ENCODE assay signal across 8 cellular contexts in the genomic region with DNA sequence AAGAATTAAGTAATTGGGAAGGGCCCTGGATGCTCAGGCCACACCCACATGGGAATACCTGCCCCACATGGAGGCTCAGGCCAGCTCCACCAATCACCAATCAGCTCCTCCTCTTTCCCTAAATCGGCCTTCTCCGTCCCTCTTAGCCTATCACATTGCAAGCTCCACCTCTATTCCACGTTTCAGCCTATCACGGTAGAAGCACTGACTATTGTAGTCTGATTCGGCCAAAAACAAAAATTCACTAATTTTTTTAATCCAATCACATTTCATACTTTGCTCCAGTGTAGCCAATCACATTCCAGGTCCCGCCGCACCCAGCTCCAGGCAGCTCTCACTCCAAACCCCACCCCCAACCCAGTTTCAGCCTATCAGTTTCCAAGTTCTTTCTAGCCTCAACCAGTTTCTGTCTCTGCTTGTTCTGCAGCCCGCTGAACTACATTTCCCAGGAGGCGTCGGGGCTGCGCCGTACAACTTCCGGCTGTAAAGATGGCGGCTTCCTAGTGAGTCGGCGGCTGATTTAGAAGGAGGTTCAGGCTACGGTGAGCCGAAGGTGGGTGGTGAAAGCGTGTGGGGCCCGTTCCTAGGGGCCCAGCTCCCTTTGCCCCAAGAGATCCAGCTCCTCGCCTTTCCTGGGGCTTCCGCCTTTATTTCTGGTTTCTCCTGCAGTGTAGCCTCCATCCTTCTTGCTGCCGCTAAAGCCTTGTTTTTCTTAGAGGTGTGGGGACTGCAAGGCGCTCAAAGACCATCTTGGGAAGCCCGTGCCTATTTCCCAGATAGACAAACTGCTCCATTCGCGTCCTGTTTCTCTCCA. TPM values are rescaled to one million over a fixed set of nuclear protein-coding genes. Genes with fewer than 3 reads are reported as not detected.
A peak's percentile ranks its signal among the peaks of the same experiment; 100 is the strongest.
DNase-seq lines count a peak whose midpoint lies in the region; ATAC-seq, FAIRE-seq and TF ChIP-seq lines count a peak whose summit lies in the region.

A gene (plus strand): TSS at position 469 of the 814 bp plus-strand sequence. CDS start 1,364 bp downstream, outside the sequence.

- TF ChIP-seq CTCF in GM12865 (IDR thresholded peaks at IDR 0.05; ENCODE audit: insufficient read depth, low read depth, low read length, missing control alignments) (no peak), pancreas (IDR thresholded peaks at IDR 0.05) (no peak), tibial artery (IDR thresholded peaks at IDR 0.05) (peak in 1 of 2 experiments; percentile 43)

- H3K27me3 Mint-ChIP-seq in activated naive CD8-positive, alpha-beta T cell treated with anti-CD3 and anti-CD28 coated beads, Interleukin-2, amount 50 U/mL, for 24 hours: peaks cover 3% of the 10 kb centered on the region

- H3K4me3 ChIP-seq in GM12865 (ENCODE audit: low read depth, low read length) (peak within 1 kb of the TSS; percentile 95), pancreas (peak within 1 kb of the TSS; percentile 65 to 96 (median 69)), tibial artery (peak within 1 kb of the TSS; percentile 69 to 78)

- H3K27ac Mint-ChIP-seq in activated naive CD8-positive, alpha-beta T cell treated with anti-CD3 and anti-CD28 coated beads, Interleukin-2, amount 50 U/mL, for 24 hours: peak within 1 kb of the TSS; percentile 96

- FAIRE-seq in pancreas (lab: Jason Lieb, UNC): peak; percentile 98

- intact Hi-C loops in Right ventricle myocardium superior (cut with DNase I) (no loop called here), pancreas (cut with DNase I) (no loop called here), tibial artery (cut with DNase I; ENCODE audit: low total_unique reads) (no loop called here)

- WGBS in pancreas, 2 donors: 0% methylated on average over 27 of the region's 27 CpGs

- H3K36me3 ChIP-seq in pancreas (peaks cover 0 to 6% (median 0%) of the 10 kb centered on the region in 3 donors), tibial artery (peaks cover 26 to 36% (median 31%) of the 10 kb centered on the region in 3 donors)

- peak within 1 kb of the TSS; percentile 95 for H3K4me3 Mint-ChIP-seq in activated naive CD8-positive, alpha-beta T cell treated with anti-CD3 and anti-CD28 coated beads, Interleukin-2, amount 50 U/mL, for 24 hours

- H3K36me3 Mint-ChIP-seq in activated naive CD8-positive, alpha-beta T cell treated with anti-CD3 and anti-CD28 coated beads, Interleukin-2, amount 50 U/mL, for 24 hours (ENCODE audit: low read depth): peaks cover 15% of the 10 kb centered on the region

- no peaks in the 10 kb centered on the region for H3K9me3 Mint-ChIP-seq in activated naive CD8-positive, alpha-beta T cell treated with anti-CD3 and anti-CD28 coated beads, Interleukin-2, amount 50 U/mL, for 24 hours

- H3K4me1 Mint-ChIP-seq in activated naive CD8-positive, alpha-beta T cell treated with anti-CD3 and anti-CD28 coated beads, Interleukin-2, amount 50 U/mL, for 24 hours: peaks cover 19% of the 10 kb centered on the region

- H3K9me3 ChIP-seq in pancreas (no peaks in the 10 kb centered on the region), tibial artery (no peaks in the 10 kb centered on the region)

- no peaks in the 10 kb centered on the region for H3K27me3 ChIP-seq in pancreas
- no peaks in the 10 kb centered on the region for H3K27me3 ChIP-seq in tibial artery

- H3K4me1 ChIP-seq in pancreas: peaks cover 0 to 7% (median 0%) of the 10 kb centered on the region in 3 donors
- H3K4me1 ChIP-seq in tibial artery: peaks cover 0 to 14% (median 12%) of the 10 kb centered on the region in 4 donors

- DNase-seq in GM12865 (ENCODE audit: low read depth) (peak; percentile 100), NCI-H1417 treated with DMSO at 0.1 percent for 48 hours (lab: John Stamatoyannopoulos, UW) (peak; percentile 82), SW480 (ENCODE audit: low spot score) (peak; percentile 99), Right ventricle myocardium superior (peak; percentile 95), pancreas (peak; percentile 88 to 97 (median 95)), tibial artery (peak; percentile 97)
- DNase-seq in activated naive CD8-positive, alpha-beta T cell treated with anti-CD3 and anti-CD28 coated beads, Interleukin-2, amount 50 U/mL, for 24 hours: peak; percentile 93

- ATAC-seq in HG02763 (IDR thresholded peaks at IDR 0.05; ENCODE audit: unreplicated experiment) (peak; percentile 92), Right ventricle myocardium superior (ENCODE audit: poor library complexity) (peak; percentile 97), pancreas (peak; percentile 96 to 99 (median 96))
- peak; percentile 96 for ATAC-seq in activated naive CD8-positive, alpha-beta T cell treated with anti-CD3 and anti-CD28 coated beads, Interleukin-2, amount 50 U/mL, for 24 hours

- H3K27ac ChIP-seq in pancreas (peak within 1 kb of the TSS in 3 of 4 donors; percentile 25 to 64 (median 48)), tibial artery (peak within 1 kb of the TSS; percentile 70 to 74)

RNA-seq across cellular contexts. Expression of the gene that starts here (rescaled TPM):
- total RNA-seq in Right ventricle myocardium superior (77.9 TPM), pancreas (10 to 100 TPM; 25.5 to 46.8 (median 31.8) TPM)
- 10 to 100 TPM; 64.1 to 71.1 TPM for polyA plus RNA-seq in pancreas

Comparison
In these comparisons a context has a peak if more than half of its experiments do, and no peak if none do; other contexts are left out.
1. Peak in every context shown above with its lines: DNase-seq, ATAC-seq, H3K4me3 ChIP-seq and H3K27ac ChIP-seq.